Comparison of ENCODE assay signal across 8 cellular contexts in the genomic region with DNA sequence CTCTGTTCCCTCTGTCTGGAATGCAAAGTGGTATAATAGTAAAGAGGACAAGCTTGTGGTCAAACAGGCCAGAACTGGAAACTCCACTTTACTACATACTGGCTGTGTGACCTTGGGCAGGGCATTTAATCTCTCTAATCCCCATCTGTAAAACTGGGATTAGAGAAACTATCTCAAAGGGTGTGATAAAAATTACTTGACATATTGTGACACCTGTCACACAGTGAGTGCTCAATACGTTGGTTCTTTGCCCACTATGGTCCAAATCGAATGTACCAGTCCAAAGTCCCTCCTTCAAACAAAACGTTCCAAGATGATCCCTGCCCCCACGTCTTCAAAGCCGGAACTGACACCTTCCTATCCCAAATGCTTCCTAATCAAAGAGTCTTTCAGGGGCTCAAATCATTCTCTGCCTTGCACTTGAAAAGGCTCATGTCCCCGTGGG. TPM values are rescaled to one million over a fixed set of nuclear protein-coding genes. Genes with fewer than 3 reads are reported as not detected.
A peak's percentile ranks its signal among the peaks of the same experiment; 100 is the strongest.
DNase-seq lines count a peak whose midpoint lies in the region; ATAC-seq and TF ChIP-seq lines count a peak whose summit lies in the region.

No MANE protein-coding gene starts in this region.

- DNase-seq in stimulated activated naive CD8-positive, alpha-beta T cell treated with anti-CD3 and anti-CD28 coated beads, Interleukin-15, Interleukin-2, amounts not matched to agents 100 U/mL and 50 U/mL, for 24 hours, result no peak
- DNase-seq in NCI-H2081 treated with DMSO at 0.1 percent for 48 hours (lab: John Stamatoyannopoulos, UW), result no peak
- DNase-seq in AG08395 (ENCODE audit: low spot score), result no peak
- DNase-seq in activated CD4-positive, CD25-positive, alpha-beta regulatory T cell (lab: John Stamatoyannopoulos, UW), result no peak
- no peak for DNase-seq in stimulated activated CD4-positive, alpha-beta T cell treated with anti-CD3 and anti-CD28 coated beads, Interleukin-2, amount 100 ng/mL, for 48 hours

- H3K27me3 Mint-ChIP-seq in stimulated activated naive CD8-positive, alpha-beta T cell treated with anti-CD3 and anti-CD28 coated beads, Interleukin-15, Interleukin-2, amounts not matched to agents 100 ng/mL and 50 ng/mL, for 24 hours, result no peaks in the 10 kb centered on the region
- H3K27me3 Mint-ChIP-seq in brain, result peaks cover 6% of the 10 kb centered on the region

- peaks cover 17% of the 10 kb centered on the region for H3K4me1 ChIP-seq in mononuclear cell (ENCODE audit: insufficient read depth, low read length)

- no peak for ATAC-seq in stimulated activated naive CD8-positive, alpha-beta T cell treated with anti-CD3 and anti-CD28 coated beads, Interleukin-15, Interleukin-2, amounts not matched to agents 100 U/mL and 50 U/mL, for 24 hours

- H3K4me1 Mint-ChIP-seq in stimulated activated naive CD8-positive, alpha-beta T cell treated with anti-CD3 and anti-CD28 coated beads, Interleukin-15, Interleukin-2, amounts not matched to agents 100 ng/mL and 50 ng/mL, for 24 hours (ENCODE audit: low read depth), result peaks cover 23% of the 10 kb centered on the region
- H3K4me1 Mint-ChIP-seq in brain, result peaks cover 20% of the 10 kb centered on the region

- H3K9me3 ChIP-seq in mononuclear cell (ENCODE audit: low read depth, low read length), result no peaks in the 10 kb centered on the region

- peak overlapping the region; percentile 91 for H3K4me3 ChIP-seq in mononuclear cell (ENCODE audit: low read length)

- H3K4me3 Mint-ChIP-seq in stimulated activated naive CD8-positive, alpha-beta T cell treated with anti-CD3 and anti-CD28 coated beads, Interleukin-15, Interleukin-2, amounts not matched to agents 100 ng/mL and 50 ng/mL, for 24 hours, result peak overlapping the region; percentile 87
- peak overlapping the region; percentile 92 to 98 (median 96) for H3K4me3 Mint-ChIP-seq in brain

- H3K27me3 ChIP-seq in mononuclear cell (ENCODE audit: insufficient read depth, low read length), result no peaks in the 10 kb centered on the region

- peaks cover 11% of the 10 kb centered on the region for H3K36me3 Mint-ChIP-seq in stimulated activated naive CD8-positive, alpha-beta T cell treated with anti-CD3 and anti-CD28 coated beads, Interleukin-15, Interleukin-2, amounts not matched to agents 100 ng/mL and 50 ng/mL, for 24 hours (ENCODE audit: low read depth)
- H3K36me3 Mint-ChIP-seq in brain, result peaks cover 22% of the 10 kb centered on the region

- TF ChIP-seq CTCF in brain (conservative IDR thresholded peaks at IDR 0.05), result no peak

- H3K27ac Mint-ChIP-seq in stimulated activated naive CD8-positive, alpha-beta T cell treated with anti-CD3 and anti-CD28 coated beads, Interleukin-15, Interleukin-2, amounts not matched to agents 100 ng/mL and 50 ng/mL, for 24 hours, result peak overlapping the region; percentile 85
- H3K27ac Mint-ChIP-seq in brain, result peak overlapping the region; percentile 94 to 97 (median 97)

- H3K9me3 Mint-ChIP-seq in stimulated activated naive CD8-positive, alpha-beta T cell treated with anti-CD3 and anti-CD28 coated beads, Interleukin-15, Interleukin-2, amounts not matched to agents 100 ng/mL and 50 ng/mL, for 24 hours, result no peaks in the 10 kb centered on the region
- H3K9me3 Mint-ChIP-seq in brain, result no peaks in the 10 kb centered on the region

RNA-seq across cellular contexts. Expression of a gene that starts 0.7 kb away (rescaled TPM):
- polyA plus RNA-seq in brain (ENCODE audit: insufficient read depth, low read depth, low replicate concordance), result 13.0 TPM
- 6.4 TPM for total RNA-seq in mononuclear cell

RNA-seq across cellular contexts. Expression of a gene that starts 12.7 kb away (rescaled TPM):
- polyA plus RNA-seq in brain (ENCODE audit: insufficient read depth, low read depth, low replicate concordance), result 21.1 TPM
- 10.2 TPM for total RNA-seq in mononuclear cell

RNA-seq across cellular contexts. Expression of a gene that starts 18.9 kb away (rescaled TPM):
- 2.9 TPM for polyA plus RNA-seq in brain (ENCODE audit: insufficient read depth, low read depth, low replicate concordance)
- total RNA-seq in mononuclear cell, result not detected

RNA-seq across cellular contexts. Expression of a gene that starts 22.0 kb away (rescaled TPM):
- 2.1 TPM for polyA plus RNA-seq in brain (ENCODE audit: insufficient read depth, low read depth, low replicate concordance)
- total RNA-seq in mononuclear cell, result 1.0 TPM

RNA-seq across cellular contexts. Expression of a gene that starts 43.2 kb away (rescaled TPM):
- 148 TPM for polyA plus RNA-seq in brain (ENCODE audit: insufficient read depth, low read depth, low replicate concordance)
- total RNA-seq in mononuclear cell, result 21.6 TPM
